In the genomic region with DNA sequence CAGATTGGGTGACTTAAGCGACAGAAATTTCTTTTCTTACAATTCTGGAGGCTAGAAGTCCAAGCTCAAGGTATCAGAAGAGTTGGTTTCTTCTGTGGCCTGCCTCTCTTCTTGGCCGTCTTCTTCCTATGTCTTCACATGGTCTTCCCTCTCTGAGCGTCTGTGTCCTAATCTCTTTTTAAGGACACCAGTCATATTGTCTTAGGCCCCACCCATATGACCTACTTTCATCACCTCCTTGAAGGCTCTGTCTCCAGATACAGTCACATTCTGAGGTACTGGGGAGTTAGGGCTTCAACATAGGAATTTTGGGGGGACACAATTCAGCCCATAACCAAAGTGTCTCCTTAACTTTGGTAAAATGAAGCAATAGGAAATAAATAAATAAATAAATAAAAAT, we compare ENCODE assay signal across 24 cellular contexts.
DNase-seq lines count a peak whose midpoint lies in the region; ATAC-seq and TF ChIP-seq lines count a peak whose summit lies in the region.
"Had no signal": no experiment of that assay in that cellular context is flagged by ENCODE, and none has a peak within 500 bp of the region (broad histone marks: within the 10 kb centered on the region; RNA-seq: fewer than 3 reads in every experiment).

No MANE protein-coding gene starts in this region.

- no peak overlapping the region for H3K4me3 ChIP-seq in CD4-positive, alpha-beta memory T cell (ENCODE audit: low read length in 2 of 2)
- H3K4me3 ChIP-seq in uterus = no peak overlapping the region

- ATAC-seq in CD4-positive, alpha-beta T cell (ENCODE audit: poor library complexity) = peak; percentile 49
- peak; percentile 90 for ATAC-seq in activated T-helper 17 cell treated with anti-CD3 and anti-CD28 coated beads, Interleukin-2, amount 50 U/mL, for 72 hours (replicated peaks)
- peak; percentile 56 for ATAC-seq in stimulated activated effector memory CD8-positive, alpha-beta T cell treated with anti-CD3 and anti-CD28 coated beads, Interleukin-12 subunit alpha, Interleukin-12 subunit beta, amount 100 ng/mL, for 72 hours
- no peak for ATAC-seq in HG03045 (IDR thresholded peaks at IDR 0.05; ENCODE audit: unreplicated experiment)
- ATAC-seq: HCT116, Panc1 had no signal

- no peak for DNase-seq in CD4-positive, alpha-beta T cell
- DNase-seq in CD4-positive, alpha-beta memory T cell = no peak
- no peak for DNase-seq in stimulated activated effector memory CD8-positive, alpha-beta T cell treated with anti-CD3 and anti-CD28 coated beads, Interleukin-12 subunit alpha, Interleukin-12 subunit beta, amount 100 ng/mL, for 72 hours (ENCODE audit: low spot score in 2 of 2)
- DNase-seq in NCI-H345 (lab: John Stamatoyannopoulos, UW) (no peak), uterus (no peak)
- DNase-seq: Calu3, DMS79 treated with DMSO at 0.1 percent for 48 hours, GF-D8, MV-4-11, NCI-H1105, NCI-H1436 treated with DMSO at 0.1 percent for 48 hours, NCI-H1930, NCI-H2107, NCI-H446, NCI-H524 treated with DMSO at 0.1 percent for 48 hours, NCI-H774, SHP77 had no signal

- no peaks in the 10 kb centered on the region for H3K9me3 Mint-ChIP-seq in CD4-positive, alpha-beta T cell
- no peaks in the 10 kb centered on the region for H3K9me3 Mint-ChIP-seq in CD4-positive, alpha-beta memory T cell
- no peaks in the 10 kb centered on the region for H3K9me3 Mint-ChIP-seq in activated T-helper 17 cell treated with anti-CD3 and anti-CD28 coated beads, Interleukin-2, amount 50 U/mL, for 72 hours
- H3K9me3 Mint-ChIP-seq in stimulated activated effector memory CD8-positive, alpha-beta T cell treated with anti-CD3 and anti-CD28 coated beads, Interleukin-12 subunit alpha, Interleukin-12 subunit beta, amount 100 ng/mL, for 72 hours = no peaks in the 10 kb centered on the region

- H3K4me1 ChIP-seq in CD4-positive, alpha-beta memory T cell (ENCODE audit: insufficient read depth, low read length) = peaks cover 55% of the 10 kb centered on the region
- H3K4me1 ChIP-seq in uterus = no peaks in the 10 kb centered on the region

- no peaks in the 10 kb centered on the region for H3K36me3 Mint-ChIP-seq in CD4-positive, alpha-beta T cell (ENCODE audit: low read depth)
- H3K36me3 Mint-ChIP-seq in CD4-positive, alpha-beta memory T cell = no peaks in the 10 kb centered on the region
- no peaks in the 10 kb centered on the region for H3K36me3 Mint-ChIP-seq in activated T-helper 17 cell treated with anti-CD3 and anti-CD28 coated beads, Interleukin-2, amount 50 U/mL, for 72 hours (ENCODE audit: low read depth)
- no peaks in the 10 kb centered on the region for H3K36me3 Mint-ChIP-seq in stimulated activated effector memory CD8-positive, alpha-beta T cell treated with anti-CD3 and anti-CD28 coated beads, Interleukin-12 subunit alpha, Interleukin-12 subunit beta, amount 100 ng/mL, for 72 hours

- intact Hi-C loops in CD4-positive, alpha-beta T cell (cut with DNase I, micrococcal nuclease) = loop anchor here in 1 of 2 experiments (10.0 kb wide), 1 partner anchor 689 kb away; the partner anchor contains the start of gene ACVR2A
- intact Hi-C loops in CD4-positive, alpha-beta memory T cell (cut with micrococcal nuclease) = no loop called here
- intact Hi-C loops in uterus (cut with DNase I; ENCODE audit: low total_unique reads) = no loop called here

- no peaks in the 10 kb centered on the region for H3K36me3 ChIP-seq in CD4-positive, alpha-beta memory T cell (ENCODE audit: insufficient read depth, low read length)
- H3K36me3 ChIP-seq in uterus = no peaks in the 10 kb centered on the region

- no peaks in the 10 kb centered on the region for H3K9me3 ChIP-seq in CD4-positive, alpha-beta T cell (ENCODE audit: control insufficient read depth, low read length)
- H3K9me3 ChIP-seq in CD4-positive, alpha-beta memory T cell (ENCODE audit: control insufficient read depth in 1 of 2, low read length in 2 of 2) = no peaks in the 10 kb centered on the region
- no peaks in the 10 kb centered on the region for H3K9me3 ChIP-seq in uterus

- POLR2A ChIA-PET in CD4-positive, alpha-beta T cell (lab: Charles Lee) = interaction anchor here (2.1 kb wide), 1 partner anchor 9 kb away, joined by 8 read pairs; no protein-coding TSS in a partner anchor
- POLR2A ChIA-PET in CD4-positive, alpha-beta memory T cell (lab: Charles Lee; ENCODE audit: partially characterized antibody) = interaction anchor here (1.1 to 2.1 kb wide), 3 partner anchors 9 to 19 kb away, joined by 3 to 8 read pairs (median 5); no protein-coding TSS in a partner anchor

- no peak overlapping the region for H3K4me3 Mint-ChIP-seq in CD4-positive, alpha-beta T cell
- H3K4me3 Mint-ChIP-seq in CD4-positive, alpha-beta memory T cell = peak overlapping the region in 5 of 8 donors; percentile 17 to 55 (median 51)
- H3K4me3 Mint-ChIP-seq in activated T-helper 17 cell treated with anti-CD3 and anti-CD28 coated beads, Interleukin-2, amount 50 U/mL, for 72 hours = peak overlapping the region; percentile 47
- no peak overlapping the region for H3K4me3 Mint-ChIP-seq in stimulated activated effector memory CD8-positive, alpha-beta T cell treated with anti-CD3 and anti-CD28 coated beads, Interleukin-12 subunit alpha, Interleukin-12 subunit beta, amount 100 ng/mL, for 72 hours
- H3K4me3 Mint-ChIP-seq: B cell had no signal

- no peaks in the 10 kb centered on the region for H3K27me3 ChIP-seq in CD4-positive, alpha-beta T cell (ENCODE audit: control insufficient read depth, insufficient read depth, low read length)
- no peaks in the 10 kb centered on the region for H3K27me3 ChIP-seq in CD4-positive, alpha-beta memory T cell (ENCODE audit: insufficient read depth, low read length)
- H3K27me3 ChIP-seq in uterus = no peaks in the 10 kb centered on the region

- no peak for TF ChIP-seq CTCF in CD4-positive, alpha-beta T cell (IDR thresholded peaks at IDR 0.05)
- TF ChIP-seq CTCF in uterus (IDR thresholded peaks at IDR 0.05) = no peak

- no peak overlapping the region for H3K27ac ChIP-seq in CD4-positive, alpha-beta T cell (ENCODE audit: low read depth, low read length)
- no peak overlapping the region for H3K27ac ChIP-seq in CD4-positive, alpha-beta memory T cell (ENCODE audit: low read depth, low read length)
- H3K27ac ChIP-seq in uterus = no peak overlapping the region
- H3K27ac ChIP-seq: C4-2B, RWPE1 had no signal

- H3K27ac Mint-ChIP-seq in CD4-positive, alpha-beta T cell = peak overlapping the region; percentile 26
- H3K27ac Mint-ChIP-seq in CD4-positive, alpha-beta memory T cell = peak overlapping the region in 6 of 7 donors; percentile 18 to 76 (median 52)
- peak overlapping the region; percentile 57 for H3K27ac Mint-ChIP-seq in activated T-helper 17 cell treated with anti-CD3 and anti-CD28 coated beads, Interleukin-2, amount 50 U/mL, for 72 hours
- no peak overlapping the region for H3K27ac Mint-ChIP-seq in stimulated activated effector memory CD8-positive, alpha-beta T cell treated with anti-CD3 and anti-CD28 coated beads, Interleukin-12 subunit alpha, Interleukin-12 subunit beta, amount 100 ng/mL, for 72 hours
- H3K27ac Mint-ChIP-seq: B cell had no signal

- no peaks in the 10 kb centered on the region for H3K27me3 Mint-ChIP-seq in CD4-positive, alpha-beta T cell
- H3K27me3 Mint-ChIP-seq in CD4-positive, alpha-beta memory T cell = no peaks in the 10 kb centered on the region
- H3K27me3 Mint-ChIP-seq in activated T-helper 17 cell treated with anti-CD3 and anti-CD28 coated beads, Interleukin-2, amount 50 U/mL, for 72 hours = no peaks in the 10 kb centered on the region

- H3K4me1 Mint-ChIP-seq in CD4-positive, alpha-beta T cell (ENCODE audit: low read depth) = peaks cover 68% of the 10 kb centered on the region
- peaks cover 45 to 83% (median 63%) of the 10 kb centered on the region in 4 donors for H3K4me1 Mint-ChIP-seq in CD4-positive, alpha-beta memory T cell
- H3K4me1 Mint-ChIP-seq in activated T-helper 17 cell treated with anti-CD3 and anti-CD28 coated beads, Interleukin-2, amount 50 U/mL, for 72 hours = peaks cover 61% of the 10 kb centered on the region
- peaks cover 34% of the 10 kb centered on the region for H3K4me1 Mint-ChIP-seq in stimulated activated effector memory CD8-positive, alpha-beta T cell treated with anti-CD3 and anti-CD28 coated beads, Interleukin-12 subunit alpha, Interleukin-12 subunit beta, amount 100 ng/mL, for 72 hours
- H3K4me1 Mint-ChIP-seq: B cell had no signal

- CTCF ChIA-PET in CD4-positive, alpha-beta T cell (lab: Charles Lee) = interaction anchor here (0.6 to 1.1 kb wide), 2 partner anchors 24 to 177 kb away, joined by 3 to 4 read pairs; no protein-coding TSS in a partner anchor
- CTCF ChIA-PET in CD4-positive, alpha-beta memory T cell (lab: Charles Lee; ENCODE audit: partially characterized antibody) = interaction anchor here (2.8 kb wide), 1 partner anchor 9 kb away, joined by 8 read pairs; no protein-coding TSS in a partner anchor

- no peak for TF ChIP-seq POLR2A in uterus (IDR thresholded peaks at IDR 0.05)

Comparison
In these comparisons a context has a peak if more than half of its experiments do, and no peak if none do; other contexts are left out.
1. H3K4me3 Mint-ChIP-seq: peak in CD4-positive, alpha-beta memory T cell (5 of 8) and activated T-helper 17 cell treated with anti-CD3 and anti-CD28 coated beads, Interleukin-2, amount 50 U/mL, for 72 hours (single experiment); none in CD4-positive, alpha-beta T cell (single experiment) and stimulated activated effector memory CD8-positive, alpha-beta T cell treated with anti-CD3 and anti-CD28 coated beads, Interleukin-12 subunit alpha, Interleukin-12 subunit beta, amount 100 ng/mL, for 72 hours (single experiment).